Comparison of ENCODE assay signal across 8 cellular contexts in the genomic region with DNA sequence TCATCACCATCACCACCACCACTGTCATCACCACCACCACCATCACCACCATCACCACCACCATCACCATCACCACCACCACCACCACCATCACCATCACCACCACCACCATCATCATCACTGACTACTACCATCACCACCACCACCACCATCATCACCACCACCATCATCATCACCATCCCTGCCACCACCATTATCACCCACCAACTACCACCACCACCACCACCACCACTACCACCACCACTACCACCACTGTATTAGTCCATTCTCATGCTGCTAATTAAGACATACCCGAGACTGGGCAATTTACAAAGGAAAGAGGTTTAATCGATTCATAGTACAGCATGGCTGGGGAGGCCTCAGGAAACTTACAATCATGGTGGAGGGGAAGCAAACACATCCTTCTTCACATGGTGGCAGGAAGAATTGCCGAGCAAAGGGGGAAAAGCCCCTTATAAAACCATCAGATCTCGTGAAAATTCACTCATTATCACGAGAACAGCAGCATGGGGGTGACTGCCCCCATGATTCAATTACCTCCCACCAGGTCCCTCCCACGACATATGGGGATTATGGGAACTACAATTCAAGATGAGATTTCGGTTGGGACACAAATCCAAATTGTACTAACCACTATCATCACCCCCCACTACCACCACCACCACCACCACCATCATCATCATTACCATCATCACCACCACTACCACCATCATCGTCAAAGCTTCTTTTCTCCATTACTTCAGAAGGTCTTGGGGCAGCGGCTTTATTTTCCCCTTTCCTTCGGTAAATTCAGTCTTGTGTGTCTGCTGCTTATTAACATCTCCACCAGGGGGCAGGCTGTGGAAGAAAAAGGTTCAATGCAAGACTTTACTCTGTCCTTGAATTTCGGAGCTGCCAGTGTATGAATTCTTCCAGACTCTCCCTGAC. TPM values are rescaled to one million over a fixed set of nuclear protein-coding genes. Genes with fewer than 3 reads are reported as not detected.
DNase-seq lines count a peak whose midpoint lies in the region; ATAC-seq and TF ChIP-seq lines count a peak whose summit lies in the region.
"Not testable (repeated sequence)": the region's sequence is repeated elsewhere in the genome, so short reads cannot be mapped to it uniquely, and the experiment has no call there.

No MANE protein-coding gene starts in this region.

- H3K4me1 Mint-ChIP-seq in CD8-positive, alpha-beta memory T cell = not testable (repeated sequence)
- peaks cover 5 to 12% (median 8%) of the 10 kb centered on the region in 4 donors for H3K4me1 Mint-ChIP-seq in naive thymus-derived CD8-positive, alpha-beta T cell

- H3K9me3 ChIP-seq in CD8-positive, alpha-beta memory T cell (ENCODE audit: low read length); HEK293 (ENCODE audit: control insufficient read depth, insufficient read depth, low read depth, low read length): not testable (repeated sequence)

- not testable (repeated sequence) for H3K4me3 ChIP-seq in CD8-positive, alpha-beta memory T cell (ENCODE audit: low read length); HEK293 (ENCODE audit: low read depth, low read length)

- not testable (repeated sequence) for H3K4me1 ChIP-seq in CD8-positive, alpha-beta memory T cell (ENCODE audit: insufficient read depth, low read length); HEK293 (ENCODE audit: control insufficient read depth, insufficient read depth, low read length)

- H3K9me3 Mint-ChIP-seq in CD8-positive, alpha-beta memory T cell; naive thymus-derived CD8-positive, alpha-beta T cell: not testable (repeated sequence)

- not testable (repeated sequence) for H3K36me3 ChIP-seq in CD8-positive, alpha-beta memory T cell (ENCODE audit: insufficient read depth, low read length); HEK293 (ENCODE audit: control insufficient read depth in 2 of 2, insufficient read depth in 1 of 2, low read length in 2 of 2)

- DNase-seq in CD8-positive, alpha-beta memory T cell = peak in 3 of 5 donors; percentile 4 to 51 (median 32)
- peak; percentile 75 for DNase-seq in NCI-H2196 (lab: John Stamatoyannopoulos, UW; ENCODE audit: unreplicated experiment)
- DNase-seq in T-helper 1 cell = peak in 4 of 5 donors; percentile 4 to 33 (median 16)
- peak; percentile 48 for DNase-seq in amniotic epithelial cell (ENCODE audit: low read depth)
- DNase-seq in germinal center (ENCODE audit: low spot score) = peak; percentile 52
- peak; percentile 16 to 75 (median 40) for DNase-seq in naive thymus-derived CD8-positive, alpha-beta T cell
- peak; percentile 13 for DNase-seq in stimulated activated CD8-positive, alpha-beta memory T cell treated with anti-CD3 and anti-CD28 coated beads, Interleukin-4, amount 100 ng/mL, for 24 hours (ENCODE audit: low read depth)

- H3K27me3 ChIP-seq in CD8-positive, alpha-beta memory T cell (ENCODE audit: insufficient read depth, low read length, poor library complexity, severe bottlenecking) = not testable (repeated sequence)

- not testable (repeated sequence) for H3K27ac ChIP-seq in CD8-positive, alpha-beta memory T cell (ENCODE audit: low read depth, low read length); HEK293 (ENCODE audit: extremely low read depth, low read depth, low read length)

- not testable (repeated sequence) for H3K4me3 Mint-ChIP-seq in CD8-positive, alpha-beta memory T cell; naive thymus-derived CD8-positive, alpha-beta T cell

- not testable (repeated sequence) for H3K36me3 Mint-ChIP-seq in CD8-positive, alpha-beta memory T cell; naive thymus-derived CD8-positive, alpha-beta T cell

- ATAC-seq in naive thymus-derived CD8-positive, alpha-beta T cell = peak; percentile 49 to 53

- POLR2A ChIA-PET in CD8-positive, alpha-beta memory T cell (lab: Charles Lee); naive thymus-derived CD8-positive, alpha-beta T cell (lab: Charles Lee): not testable (repeated sequence)
- POLR2A ChIA-PET in HEK293 (lab: Yijun Ruan, JAX) = interaction anchor here (1.0 kb wide), 1 partner anchor 493 kb away, joined by 3 read pairs; a partner anchor contains a TSS

- peak; percentile 76 for TF ChIP-seq CTCF in HEK293 (tag by site-specific recombination; IDR thresholded peaks at IDR 0.05)

- H3K27me3 Mint-ChIP-seq in CD8-positive, alpha-beta memory T cell = peaks cover 16 to 22% of the 10 kb centered on the region in 2 donors
- H3K27me3 Mint-ChIP-seq in naive thymus-derived CD8-positive, alpha-beta T cell = peaks cover 9 to 14% (median 10%) of the 10 kb centered on the region in 5 donors

- H3K27ac Mint-ChIP-seq in CD8-positive, alpha-beta memory T cell; naive thymus-derived CD8-positive, alpha-beta T cell: not testable (repeated sequence)

- CTCF ChIA-PET in CD8-positive, alpha-beta memory T cell (lab: Charles Lee) = interaction anchor here (1.2 to 1.3 kb wide), 2 partner anchors 9 to 13 kb away, joined by 4 read pairs; no protein-coding TSS in a partner anchor
- CTCF ChIA-PET in HEK293 (lab: Yijun Ruan, JAX) = interaction anchor here (0.5 to 1.6 kb wide), 54 partner anchors 9 to 993 kb away, joined by 3 to 55 read pairs (median 4); a partner anchor contains a TSS

TF ChIP-seq in HEK293, 187 proteins besides CTCF, POLR2A, EP300 and RAD21 (continues in another document):
- peak; percentile 84 for TF ChIP-seq EGR2 (tag by site-specific recombination; IDR thresholded peaks at IDR 0.05; ENCODE audit: low read depth)
- TF ChIP-seq ZFHX2 (tag by site-specific recombination; conservative IDR thresholded peaks at IDR 0.05) = peak; percentile 85
- TF ChIP-seq WT1 (tag by site-specific recombination; IDR thresholded peaks at IDR 0.05) = peak; percentile 27; the same call in 1 of the 2 replicates
- 0 out of 2 replicates have a peak, but pooled peaks have one; percentile 51 for TF ChIP-seq ZNF311 (tag by site-specific recombination; IDR thresholded peaks at IDR 0.05; ENCODE audit: borderline replicate concordance)
- 0 out of 2 replicates have a peak, but pooled peaks have one; percentile 43 for TF ChIP-seq ZNF324 (tag by site-specific recombination; IDR thresholded peaks at IDR 0.05)
- peak; percentile 36; the same call in 1 of the 2 replicates for TF ChIP-seq SP3 (tag by site-specific recombination; IDR thresholded peaks at IDR 0.05)
- TF ChIP-seq ZNF707 (tag by site-specific recombination; IDR thresholded peaks at IDR 0.05) = peak; percentile 41; the same call in 1 of the 2 replicates
- peak; percentile 80 for TF ChIP-seq ZNF76 (tag by site-specific recombination; IDR thresholded peaks at IDR 0.05; ENCODE audit: borderline replicate concordance, low read depth)
- TF ChIP-seq ZSCAN23 (tag by site-specific recombination; IDR thresholded peaks at IDR 0.05) = 0 out of 2 replicates have a peak, but pooled peaks have one; percentile 32
- 0 out of 2 replicates have a peak, but pooled peaks have one; percentile 14 for TF ChIP-seq ZNF354C (tag by site-specific recombination; IDR thresholded peaks at IDR 0.05; ENCODE audit: borderline replicate concordance, low read depth)
- peak; percentile 66 for TF ChIP-seq ZNF654 (tag by site-specific recombination; IDR thresholded peaks at IDR 0.05; ENCODE audit: low read depth)
- peak; percentile 50; the same call in 1 of the 2 replicates for TF ChIP-seq ZNF114 (tag by site-specific recombination; IDR thresholded peaks at IDR 0.05)
- TF ChIP-seq, protein P1, sequence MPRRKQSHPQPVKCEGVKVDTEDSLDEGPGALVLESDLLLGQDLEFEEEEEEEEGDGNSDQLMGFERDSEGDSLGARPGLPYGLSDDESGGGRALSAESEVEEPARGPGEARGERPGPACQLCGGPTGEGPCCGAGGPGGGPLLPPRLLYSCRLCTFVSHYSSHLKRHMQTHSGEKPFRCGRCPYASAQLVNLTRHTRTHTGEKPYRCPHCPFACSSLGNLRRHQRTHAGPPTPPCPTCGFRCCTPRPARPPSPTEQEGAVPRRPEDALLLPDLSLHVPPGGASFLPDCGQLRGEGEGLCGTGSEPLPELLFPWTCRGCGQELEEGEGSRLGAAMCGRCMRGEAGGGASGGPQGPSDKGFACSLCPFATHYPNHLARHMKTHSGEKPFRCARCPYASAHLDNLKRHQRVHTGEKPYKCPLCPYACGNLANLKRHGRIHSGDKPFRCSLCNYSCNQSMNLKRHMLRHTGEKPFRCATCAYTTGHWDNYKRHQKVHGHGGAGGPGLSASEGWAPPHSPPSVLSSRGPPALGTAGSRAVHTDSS (tag by site-specific recombination; IDR thresholded peaks at IDR 0.05) = peak; percentile 77
- TF ChIP-seq, protein P2, sequence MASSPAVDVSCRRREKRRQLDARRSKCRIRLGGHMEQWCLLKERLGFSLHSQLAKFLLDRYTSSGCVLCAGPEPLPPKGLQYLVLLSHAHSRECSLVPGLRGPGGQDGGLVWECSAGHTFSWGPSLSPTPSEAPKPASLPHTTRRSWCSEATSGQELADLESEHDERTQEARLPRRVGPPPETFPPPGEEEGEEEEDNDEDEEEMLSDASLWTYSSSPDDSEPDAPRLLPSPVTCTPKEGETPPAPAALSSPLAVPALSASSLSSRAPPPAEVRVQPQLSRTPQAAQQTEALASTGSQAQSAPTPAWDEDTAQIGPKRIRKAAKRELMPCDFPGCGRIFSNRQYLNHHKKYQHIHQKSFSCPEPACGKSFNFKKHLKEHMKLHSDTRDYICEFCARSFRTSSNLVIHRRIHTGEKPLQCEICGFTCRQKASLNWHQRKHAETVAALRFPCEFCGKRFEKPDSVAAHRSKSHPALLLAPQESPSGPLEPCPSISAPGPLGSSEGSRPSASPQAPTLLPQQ (tag by site-specific recombination; IDR thresholded peaks at IDR 0.05) = peak; percentile 57

RNA-seq across cellular contexts. Expression of a gene that starts 53.6 kb away (rescaled TPM):
- 10 to 100 TPM; 55.4 to 55.9 TPM for total RNA-seq in CD8-positive, alpha-beta memory T cell
- polyA plus RNA-seq in CD8-positive, alpha-beta memory T cell = 27.5 TPM
- total RNA-seq in naive thymus-derived CD8-positive, alpha-beta T cell = 10 to 100 TPM; 59.2 to 67.1 TPM
- 10 to 100 TPM; 12.2 to 29.0 (median 21.1) TPM for polyA plus RNA-seq in naive thymus-derived CD8-positive, alpha-beta T cell

Comparison
In these comparisons a context has a peak if more than half of its experiments do, and no peak if none do; other contexts are left out.
1. DNase-seq: peak in every context shown above with its lines; median percentile 75 in NCI-H2196; 52 in germinal center; 48 in amniotic epithelial cell; 40 in naive thymus-derived CD8-positive, alpha-beta T cell; 32 in CD8-positive, alpha-beta memory T cell; 16 in T-helper 1 cell; 13 in stimulated activated CD8-positive, alpha-beta memory T cell treated with anti-CD3 and anti-CD28 coated beads, Interleukin-4, amount 100 ng/mL, for 24 hours.